ENCODE assay signal across 1 cellular context in the genomic region with DNA sequence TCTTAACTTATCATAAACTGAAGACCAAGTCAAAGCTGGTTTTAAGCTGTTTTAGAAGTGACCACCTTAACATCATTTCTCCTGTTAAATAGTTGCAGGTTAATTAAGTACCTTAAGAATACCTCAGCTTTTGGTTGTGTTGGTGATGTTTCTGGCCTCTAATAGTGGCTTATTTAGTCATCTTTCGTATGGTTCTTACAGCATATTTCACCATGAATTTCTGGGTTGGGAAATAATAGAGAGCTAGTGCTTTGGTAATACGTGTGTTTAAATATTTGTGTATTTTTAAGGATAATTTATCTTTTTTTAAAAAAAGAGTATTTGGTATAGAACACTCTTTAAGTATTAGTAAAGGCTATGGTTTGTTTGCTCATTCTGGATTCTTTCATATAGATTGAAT.
TF ChIP-seq lines count a peak whose summit lies in the region.

No MANE protein-coding gene starts in this region.

TF ChIP-seq in H1, 55 proteins besides CTCF, POLR2A, EP300 and RAD21:
- TF ChIP-seq GTF2F1 (IDR thresholded peaks at IDR 0.05; ENCODE audit: borderline replicate concordance, low read depth, low read length) = no peak
- TF ChIP-seq HDAC6 (IDR thresholded peaks at IDR 0.05; ENCODE audit: low read depth, low read length) = no peak
- no peak for TF ChIP-seq RXRA (IDR thresholded peaks at IDR 0.05; ENCODE audit: insufficient read depth, low read depth, low read length)
- TF ChIP-seq GABPA (IDR thresholded peaks at IDR 0.05; ENCODE audit: borderline replicate concordance, insufficient read depth, low read length) = no peak
- TF ChIP-seq ASH2L (IDR thresholded peaks at IDR 0.05; ENCODE audit: low read length) = no peak
- no peak for TF ChIP-seq BACH1 (IDR thresholded peaks at IDR 0.05; ENCODE audit: low read length)
- TF ChIP-seq SIN3A (conservative IDR thresholded peaks at IDR 0.05 in 1 of 2, IDR thresholded peaks at IDR 0.05 in 1 of 2; ENCODE audit: low read depth in 1 of 2, low read length in 2 of 2) = no peak
- no peak for TF ChIP-seq KDM4A (IDR thresholded peaks at IDR 0.05; ENCODE audit: low read depth, low read length, severe bottlenecking)
- TF ChIP-seq HDAC2 (IDR thresholded peaks at IDR 0.05; ENCODE audit: borderline replicate concordance in 1 of 2, low read depth in 2 of 2, low read length in 2 of 2) = no peak
- TF ChIP-seq KDM5A (IDR thresholded peaks at IDR 0.05; ENCODE audit: low read length) = no peak
- no peak for TF ChIP-seq PHF8 (conservative IDR thresholded peaks at IDR 0.05; ENCODE audit: low read depth, low read length)
- TF ChIP-seq SP2 (IDR thresholded peaks at IDR 0.05; ENCODE audit: low read length) = no peak
- no peak for TF ChIP-seq EGR1 (IDR thresholded peaks at IDR 0.05; ENCODE audit: borderline replicate concordance, low read depth, low read length)
